24 cellular contexts compared by ENCODE assay signal in genomic region chr3:28703858-28704257, GRCh38.
DNase-seq lines count a peak whose midpoint lies in the region; ATAC-seq and TF ChIP-seq lines count a peak whose summit lies in the region.
"Had no signal": no experiment of that assay in that cellular context is flagged by ENCODE, and none has a peak within 500 bp of the region (broad histone marks: within the 10 kb centered on the region; RNA-seq: fewer than 3 reads in every experiment).

No MANE protein-coding gene starts in this region.

- H3F3A ChIP-seq in GM23338 (replicated peaks; ENCODE audit: low read depth) = no peaks in the 10 kb centered on the region
- no peaks in the 10 kb centered on the region for H3F3A ChIP-seq in neural progenitor cell (ENCODE audit: low read depth)
- H3F3A ChIP-seq in MM.1S (ENCODE audit: insufficient read depth, low read length) = no peaks in the 10 kb centered on the region

- peaks cover 11% of the 10 kb centered on the region for H3K4me1 ChIP-seq in GM23338 (ENCODE audit: insufficient read depth)
- peaks cover 19% of the 10 kb centered on the region for H3K4me1 ChIP-seq in neural progenitor cell
- H3K4me1 ChIP-seq in MM.1S (ENCODE audit: low read length) = no peaks in the 10 kb centered on the region
- H3K4me1 ChIP-seq: A549, BLaER1 had no signal

- H3K36me3 ChIP-seq in GM23338 (ENCODE audit: insufficient read depth) (no peaks in the 10 kb centered on the region), neural progenitor cell (no peaks in the 10 kb centered on the region), MM.1S (replicated peaks; ENCODE audit: insufficient read depth, low read length) (no peaks in the 10 kb centered on the region)
- H3K36me3 ChIP-seq: BLaER1 had no signal

- H3K9me2 ChIP-seq in GM23338 (ENCODE audit: insufficient read depth) = peaks cover 9% of the 10 kb centered on the region
- H3K9me2 ChIP-seq in MM.1S (replicated peaks; ENCODE audit: insufficient read depth, low read length) = no peaks in the 10 kb centered on the region

- H3K4me3 Mint-ChIP-seq in GM23338 (no peak overlapping the region), neural progenitor cell (no peak overlapping the region)
- H3K4me3 Mint-ChIP-seq: B cell; CD14-positive monocyte; CD4-positive, alpha-beta memory T cell; CD8-positive, alpha-beta memory T cell had no signal

- H3K27me3 Mint-ChIP-seq in GM23338 (ENCODE audit: insufficient read depth, low read depth, poor library complexity) (no peaks in the 10 kb centered on the region), neural progenitor cell (ENCODE audit: insufficient read depth, low read depth) (no peaks in the 10 kb centered on the region)
- H3K27me3 Mint-ChIP-seq: B cell; CD4-positive, alpha-beta memory T cell; CD4-positive, CD25-positive, alpha-beta regulatory T cell; CD8-positive, alpha-beta memory T cell had no signal

- DNase-seq in GM23338 (ENCODE audit: low spot score) = no peak
- peak; percentile 50 for DNase-seq in ecto neural progenitor cell (ENCODE audit: low spot score)
- DNase-seq in neural progenitor cell (ENCODE audit: low spot score) = peak; percentile 49
- DNase-seq in MM.1S = no peak
- DNase-seq in left lobe of liver (ENCODE audit: low spot score) = no peak
- DNase-seq: AML-193; C1 segment of cervical spinal cord; CD4-positive, alpha-beta memory T cell; CD4-positive, CD25-positive, alpha-beta regulatory T cell; CD8-positive, alpha-beta memory T cell; COR-L47; DMS 273 treated with DMSO at 0.1 percent for 48 hours; DMS153; DMS53; DMS79; DND-41; EL; GDM1 had no signal

- H3K4me1 Mint-ChIP-seq in GM23338 (peaks cover 17% of the 10 kb centered on the region; the same call in 2 of the 3 replicates), neural progenitor cell (peaks cover 19% of the 10 kb centered on the region)
- H3K4me1 Mint-ChIP-seq: B cell; CD14-positive monocyte; CD4-positive, alpha-beta memory T cell; CD4-positive, CD25-positive, alpha-beta regulatory T cell; CD8-positive, alpha-beta memory T cell had no signal

- H3K36me3 Mint-ChIP-seq in GM23338 (ENCODE audit: low read depth) = no peaks in the 10 kb centered on the region
- H3K36me3 Mint-ChIP-seq in neural progenitor cell = no peaks in the 10 kb centered on the region
- H3K36me3 Mint-ChIP-seq: CD14-positive monocyte; CD4-positive, alpha-beta memory T cell; CD4-positive, CD25-positive, alpha-beta regulatory T cell; CD8-positive, alpha-beta memory T cell had no signal

- no peak overlapping the region for H3K4me2 ChIP-seq in GM23338
- peak overlapping the region; percentile 9 for H3K4me2 ChIP-seq in neural progenitor cell
- no peak overlapping the region for H3K4me2 ChIP-seq in MM.1S (ENCODE audit: low read depth, low read length)
- H3K4me2 ChIP-seq: A549, BLaER1 had no signal

- H3K9me3 ChIP-seq in neural progenitor cell (ENCODE audit: low read depth) = no peaks in the 10 kb centered on the region
- no peaks in the 10 kb centered on the region for H3K9me3 ChIP-seq in MM.1S (replicated peaks; ENCODE audit: insufficient read depth, low read length)
- H3K9me3 ChIP-seq: A549, BLaER1 had no signal

- H3K27me3 ChIP-seq in GM23338 (ENCODE audit: insufficient read depth) = no peaks in the 10 kb centered on the region
- H3K27me3 ChIP-seq in neural progenitor cell = no peaks in the 10 kb centered on the region
- no peaks in the 10 kb centered on the region for H3K27me3 ChIP-seq in MM.1S (replicated peaks; ENCODE audit: insufficient read depth, low read length)
- H3K27me3 ChIP-seq: BLaER1 had no signal

- no peak overlapping the region for H3K27ac ChIP-seq in GM23338 (ENCODE audit: low read depth)
- no peak overlapping the region for H3K27ac ChIP-seq in neural progenitor cell
- no peak overlapping the region for H3K27ac ChIP-seq in MM.1S (ENCODE audit: low read length)
- H3K27ac ChIP-seq: 22Rv1, A549, BLaER1 had no signal

- H4K20me1 ChIP-seq in GM23338 (replicated peaks; ENCODE audit: insufficient read depth) = no peaks in the 10 kb centered on the region
- H4K20me1 ChIP-seq in neural progenitor cell (ENCODE audit: low read depth) = no peaks in the 10 kb centered on the region
- no peaks in the 10 kb centered on the region for H4K20me1 ChIP-seq in MM.1S (ENCODE audit: insufficient read depth, low read length)
- H4K20me1 ChIP-seq: BLaER1 had no signal

- H3K9me3 Mint-ChIP-seq in GM23338 = no peaks in the 10 kb centered on the region
- no peaks in the 10 kb centered on the region for H3K9me3 Mint-ChIP-seq in neural progenitor cell

- TF ChIP-seq CTCF in GM23338 (conservative IDR thresholded peaks at IDR 0.05; ENCODE audit: low read depth in 2 of 2) = no peak
- no peak for TF ChIP-seq CTCF in neural progenitor cell (IDR thresholded peaks at IDR 0.05)
- TF ChIP-seq CTCF in MM.1S (IDR thresholded peaks at IDR 0.05; ENCODE audit: low read length) = no peak

- no peak overlapping the region for H3K27ac Mint-ChIP-seq in GM23338
- no peak overlapping the region for H3K27ac Mint-ChIP-seq in neural progenitor cell
- H3K27ac Mint-ChIP-seq: B cell; CD14-positive monocyte; CD4-positive, alpha-beta memory T cell; CD4-positive, CD25-positive, alpha-beta regulatory T cell; CD8-positive, alpha-beta memory T cell had no signal

- H3K79me2 ChIP-seq in GM23338 (replicated peaks; ENCODE audit: insufficient read depth) = no peaks in the 10 kb centered on the region
- no peaks in the 10 kb centered on the region for H3K79me2 ChIP-seq in neural progenitor cell (ENCODE audit: low read depth)
- no peaks in the 10 kb centered on the region for H3K79me2 ChIP-seq in MM.1S (ENCODE audit: low read length)

- H3K4me3 ChIP-seq in GM23338 = no peak overlapping the region
- H3K4me3 ChIP-seq in neural progenitor cell = no peak overlapping the region
- H3K4me3 ChIP-seq in MM.1S (ENCODE audit: low read length) = no peak overlapping the region
- H3K4me3 ChIP-seq: A549, BLaER1, GM12878 had no signal

- H3K9ac ChIP-seq in neural progenitor cell (no peak overlapping the region), MM.1S (ENCODE audit: low read length) (no peak overlapping the region)
- H3K9ac ChIP-seq: BLaER1 had no signal

- ATAC-seq in GM23338 = peak; percentile 67
- no peak for ATAC-seq in left lobe of liver
- ATAC-seq: A549, GM12878 had no signal

- no peak overlapping the region for H2AFZ ChIP-seq in GM23338
- no peak overlapping the region for H2AFZ ChIP-seq in neural progenitor cell (replicated peaks)
- no peak overlapping the region for H2AFZ ChIP-seq in MM.1S (ENCODE audit: low read length)

TF ChIP-seq in GM23338, 12 proteins besides CTCF, POLR2A, EP300 and RAD21:
- TF ChIP-seq NANOG (IDR thresholded peaks at IDR 0.05; ENCODE audit: borderline replicate concordance) = no peak
- TF ChIP-seq, protein P1, sequence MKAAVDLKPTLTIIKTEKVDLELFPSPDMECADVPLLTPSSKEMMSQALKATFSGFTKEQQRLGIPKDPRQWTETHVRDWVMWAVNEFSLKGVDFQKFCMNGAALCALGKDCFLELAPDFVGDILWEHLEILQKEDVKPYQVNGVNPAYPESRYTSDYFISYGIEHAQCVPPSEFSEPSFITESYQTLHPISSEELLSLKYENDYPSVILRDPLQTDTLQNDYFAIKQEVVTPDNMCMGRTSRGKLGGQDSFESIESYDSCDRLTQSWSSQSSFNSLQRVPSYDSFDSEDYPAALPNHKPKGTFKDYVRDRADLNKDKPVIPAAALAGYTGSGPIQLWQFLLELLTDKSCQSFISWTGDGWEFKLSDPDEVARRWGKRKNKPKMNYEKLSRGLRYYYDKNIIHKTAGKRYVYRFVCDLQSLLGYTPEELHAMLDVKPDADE (IDR thresholded peaks at IDR 0.05) = no peak
- no peak for TF ChIP-seq ZNF331 (CRISPR knock-in tag; IDR thresholded peaks at IDR 0.05; ENCODE audit: low read depth)

Comparison
In these comparisons a context has a peak if more than half of its experiments do, and no peak if none do; other contexts are left out.
1. DNase-seq: peak in ecto neural progenitor cell (single experiment) and neural progenitor cell (single experiment); none in GM23338 (single experiment), MM.1S (single experiment) and left lobe of liver (single experiment).